ENCODE assay signal across 1 cellular context in genomic region chr19:37950471-37951175, GRCh38.
TF ChIP-seq lines count a peak whose summit lies in the region.

No MANE protein-coding gene starts in this region.

TF ChIP-seq in GM12878, 131 proteins besides CTCF, POLR2A, EP300 and RAD21:
- TF ChIP-seq ZBTB4 (CRISPR knock-in tag; IDR thresholded peaks at IDR 0.05), result no peak
- TF ChIP-seq MEF2B (IDR thresholded peaks at IDR 0.05; ENCODE audit: partially characterized antibody, poor library complexity, severe bottlenecking), result no peak
- no peak for TF ChIP-seq NFXL1 (IDR thresholded peaks at IDR 0.05; ENCODE audit: borderline replicate concordance)
- no peak for TF ChIP-seq NR2C1 (IDR thresholded peaks at IDR 0.05)
